In the genomic region with DNA sequence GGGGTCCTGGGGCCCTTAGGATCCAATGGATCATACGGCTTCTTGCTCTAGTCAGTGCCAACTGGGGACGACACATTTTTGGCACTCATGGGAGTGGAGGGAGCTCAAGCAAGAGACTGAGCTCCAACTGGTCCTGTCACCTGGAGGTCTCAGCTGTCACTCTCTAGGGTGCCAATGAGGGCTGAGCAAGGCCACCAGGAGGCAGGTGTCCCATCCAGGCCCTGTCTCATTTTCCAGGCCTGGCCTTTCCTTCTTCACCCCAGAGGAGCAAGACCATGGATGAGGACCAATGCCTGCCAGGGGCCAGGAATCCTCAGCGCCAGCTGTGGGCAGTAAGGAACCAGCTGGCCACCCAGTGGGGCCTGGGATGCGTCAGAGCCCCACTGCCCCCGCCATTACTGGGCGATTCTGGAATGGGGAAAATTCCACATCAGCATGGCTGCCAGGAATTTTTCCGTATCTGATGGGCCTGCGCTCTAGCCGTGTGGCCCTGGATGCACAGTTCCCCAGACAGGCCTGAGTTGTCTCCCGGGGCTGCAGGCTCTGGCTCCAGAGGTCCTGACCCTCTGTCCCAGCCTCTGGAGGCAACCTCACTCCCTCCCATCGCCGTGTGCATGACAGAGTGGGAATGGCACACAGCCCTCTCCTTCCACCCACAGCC, we compare ENCODE assay signal across 9 cellular contexts. TPM values are rescaled to one million over a fixed set of nuclear protein-coding genes. Genes with fewer than 3 reads are reported as not detected.
A peak's percentile ranks its signal among the peaks of the same experiment; 100 is the strongest.
DNase-seq lines count a peak whose midpoint lies in the region; ATAC-seq, FAIRE-seq and TF ChIP-seq lines count a peak whose summit lies in the region.
"Had no signal": no experiment of that assay in that cellular context is flagged by ENCODE, and none has a peak within 500 bp of the region (broad histone marks: within the 10 kb centered on the region; RNA-seq: fewer than 3 reads in every experiment).

No MANE protein-coding gene starts in this region.

- POLR2A ChIA-PET in GM12878 (lab: Charles Lee): no interaction called here

- no peak for ATAC-seq in GM12878
- ATAC-seq in stimulated activated effector memory CD8-positive, alpha-beta T cell treated with anti-CD3 and anti-CD28 coated beads, Interleukin-12 subunit alpha, Interleukin-12 subunit beta, amount 100 ng/mL, for 72 hours: no peak
- no peak for ATAC-seq in GM18861 (IDR thresholded peaks at IDR 0.05; ENCODE audit: unreplicated experiment)

- DNase-seq in H7 (peak; percentile 86), GM12878 (ENCODE audit: low read depth, low spot score) (no peak), iPS-NIHi7 (ENCODE audit: extremely low spot score) (peak; percentile 66), NCI-H345 (lab: John Stamatoyannopoulos, UW) (no peak), NCI-H187 treated with DMSO at 0.1 percent for 48 hours (lab: John Stamatoyannopoulos, UW) (no peak), HPDE6-E6E7 (ENCODE audit: extremely low spot score) (no peak)
- DNase-seq in stimulated activated effector memory CD8-positive, alpha-beta T cell treated with anti-CD3 and anti-CD28 coated beads, Interleukin-12 subunit alpha, Interleukin-12 subunit beta, amount 100 ng/mL, for 72 hours (ENCODE audit: low spot score in 2 of 2): no peak
- DNase-seq: MV-4-11 had no signal

- H4K20me1 ChIP-seq in GM12878 (ENCODE audit: control insufficient read depth, insufficient read depth): no peaks in the 10 kb centered on the region; the same call in 1 of the 2 replicates

- no peaks in the 10 kb centered on the region for H3K4me1 ChIP-seq in GM12878 (ENCODE audit: control insufficient read depth, insufficient read depth, low read length)

- 74% methylated on average over 12 of the region's 12 CpGs for WGBS in GM12878 (ENCODE audit: insufficient coverage, insufficient replicate concordance, low lambda C conversion rate, missing lambda C conversion rate)

- no TSS peak for BruUV-seq in GM12878 (replicated peaks; lab: Mats Ljungman, UMichigan)

- no peak overlapping the region for H3K27ac ChIP-seq in GM12878 (ENCODE audit: control insufficient read depth, insufficient read depth)

- H3K79me2 ChIP-seq in GM12878 (ENCODE audit: control insufficient read depth, insufficient read depth, low read length): no peaks in the 10 kb centered on the region

- no peak for FAIRE-seq in GM12878 (lab: Jason Lieb, UNC)

- H3K27me3 ChIP-seq in H7 (ENCODE audit: control insufficient read depth, insufficient read depth, low read length): no peaks in the 10 kb centered on the region
- H3K27me3 ChIP-seq in GM12878 (replicated peaks in 1 of 2; ENCODE audit: control insufficient read depth in 2 of 2, insufficient read depth in 2 of 2, low read length in 1 of 2): no peaks in the 10 kb centered on the region

- no peak for TF ChIP-seq CTCF in GM12878 (IDR thresholded peaks at IDR 0.05 in 2 of 3, conservative IDR thresholded peaks at IDR 0.05 in 1 of 3; ENCODE audit: control insufficient read depth in 2 of 3, extremely low read depth in 1 of 3, insufficient read depth in 1 of 3, low read depth in 3 of 3, low read length in 3 of 3)

- H3K36me3 Mint-ChIP-seq in stimulated activated effector memory CD8-positive, alpha-beta T cell treated with anti-CD3 and anti-CD28 coated beads, Interleukin-12 subunit alpha, Interleukin-12 subunit beta, amount 100 ng/mL, for 72 hours: peaks cover 49% of the 10 kb centered on the region

- in situ Hi-C loops in GM12878 (cut with MboI): no loop called here

- TF ChIP-seq POLR2A in GM12878 (IDR thresholded peaks at IDR 0.05; ENCODE audit: low read depth, low read length): no peak; the same call in none of the 2 replicates

- H3K9me3 Mint-ChIP-seq in stimulated activated effector memory CD8-positive, alpha-beta T cell treated with anti-CD3 and anti-CD28 coated beads, Interleukin-12 subunit alpha, Interleukin-12 subunit beta, amount 100 ng/mL, for 72 hours: no peaks in the 10 kb centered on the region

- H3K4me3 ChIP-seq in H7 (ENCODE audit: insufficient read depth, low read depth, low read length) (peak overlapping the region; percentile 39), GM12878 (no peak overlapping the region)

- no peaks in the 10 kb centered on the region for H3K9me3 ChIP-seq in GM12878 (replicated peaks; ENCODE audit: control insufficient read depth, insufficient read depth, low read length)

- SMC1A ChIA-PET in GM12878 (lab: Charles Lee; ENCODE audit: uncharacterized antibody, unreplicated experiment): no interaction called here

- CTCF ChIA-PET in GM12878 (lab: Yijun Ruan, JAX): no interaction called here

- no peak overlapping the region for H3K9ac ChIP-seq in GM12878 (ENCODE audit: control insufficient read depth, insufficient read depth, low read length)

- RAD21 ChIA-PET in GM12878 (lab: Charles Lee; ENCODE audit: unreplicated experiment): no interaction called here

- H3K4me3 Mint-ChIP-seq in stimulated activated effector memory CD8-positive, alpha-beta T cell treated with anti-CD3 and anti-CD28 coated beads, Interleukin-12 subunit alpha, Interleukin-12 subunit beta, amount 100 ng/mL, for 72 hours: no peak overlapping the region

- no peak for TF ChIP-seq RAD21 in GM12878 (IDR thresholded peaks at IDR 0.05; ENCODE audit: insufficient read depth, low read depth, low read length)

- no peak overlapping the region for H3K4me2 ChIP-seq in GM12878 (ENCODE audit: control insufficient read depth, insufficient read depth)

- intact Hi-C loops in GM12878 (cut with micrococcal nuclease; ENCODE audit: unreplicated experiment): no loop called here

- no peak for TF ChIP-seq EP300 in GM12878 (IDR thresholded peaks at IDR 0.05; ENCODE audit: borderline replicate concordance in 1 of 2, control insufficient read depth in 1 of 2, low read depth in 2 of 2, low read length in 2 of 2)

- H3K27ac Mint-ChIP-seq in stimulated activated effector memory CD8-positive, alpha-beta T cell treated with anti-CD3 and anti-CD28 coated beads, Interleukin-12 subunit alpha, Interleukin-12 subunit beta, amount 100 ng/mL, for 72 hours: peak overlapping the region; percentile 26

- no peak overlapping the region for H2AFZ ChIP-seq in GM12878 (ENCODE audit: control insufficient read depth, low read depth, low read length)

- H3K36me3 ChIP-seq in H7 (replicated peaks; ENCODE audit: control insufficient read depth, insufficient read depth, low read length) (peaks cover 23% of the 10 kb centered on the region), GM12878 (ENCODE audit: control insufficient read depth in 2 of 2, insufficient read depth in 2 of 2, low read length in 1 of 2) (peaks cover 8 to 21% of the 10 kb centered on the region in 2 experiments)

- H3K4me1 Mint-ChIP-seq in stimulated activated effector memory CD8-positive, alpha-beta T cell treated with anti-CD3 and anti-CD28 coated beads, Interleukin-12 subunit alpha, Interleukin-12 subunit beta, amount 100 ng/mL, for 72 hours: peaks cover 16% of the 10 kb centered on the region

RNA-seq across cellular contexts. Expression of gene GAL3ST1, which starts 0.7 kb away (rescaled TPM):
- 8.4 and 11.9 TPM in 2 replicates for total RNA-seq in H7 (2014; rRNA removed; shearing (Covaris generic))
- total RNA-seq in GM12878 (2013; cell fraction: nucleolus; rRNA removed): 1.3 and 1.9 TPM in 2 replicates
- total RNA-seq in GM12878 (2014; rRNA removed) (not detected in 2 replicates), GM12878 (2014; rRNA removed; fragmentation: Illumina TruSeq; extraction: Trizol) (not detected in 2 replicates), GM12878 (2021) (not detected in 2 replicates)
- polyA plus RNA-seq in GM12878 (2011; ENCODE audit: low read depth): not detected
- polyA plus RNA-seq in GM12878 (2011; rRNA removed) (not detected in 2 replicates), GM12878 (2014; fragmentation: Illumina TruSeq; extraction: Trizol) (not detected in 2 replicates), GM12878 (2014; fragmentation: Nextera tagmentation; extraction: Ambion mirVana) (not detected), GM12878 (2014; rRNA removed) (0.09 TPM in 1 of 2 replicates, not detected in the other), GM12878 (2016; fragmentation: Nextera tagmentation; extraction: Ambion mirVana) (not detected)
- polyA plus RNA-seq in GM12878 (2011; cell fraction: cytosol; rRNA removed): 0.06 and 0.10 TPM in 2 replicates
- 0.31 and 0.42 TPM in 2 replicates for polyA plus RNA-seq in GM12878 (2011; cell fraction: nucleus; rRNA removed)
- polyA plus RNA-seq in GM12878 (2012): 0.18 TPM in 1 of 2 replicates, not detected in the other
- polyA minus RNA-seq in GM12878 (2011; rRNA and poly(A)+ RNA removed): 0.21 TPM in 1 of 2 replicates, not detected in the other
- not detected in 2 replicates for polyA minus RNA-seq in GM12878 (2011; cell fraction: cytosol; rRNA and poly(A)+ RNA removed)
- polyA minus RNA-seq in GM12878 (2011; cell fraction: nucleus; rRNA and poly(A)+ RNA removed): not detected in 2 replicates

RNA-seq across cellular contexts. Expression of gene PES1, which starts 16.6 kb away (rescaled TPM):
- total RNA-seq in H7 (2014; rRNA removed; shearing (Covaris generic)): 86.2 and 111 TPM in 2 replicates
- 97.7 and 106 TPM in 2 replicates for total RNA-seq in GM12878 (2013; cell fraction: nucleolus; rRNA removed)
- total RNA-seq in GM12878 (2014; rRNA removed): 104 and 118 TPM in 2 replicates
- total RNA-seq in GM12878 (2014; rRNA removed; fragmentation: Illumina TruSeq; extraction: Trizol): 92.6 and 99.1 TPM in 2 replicates
- 135 and 139 TPM in 2 replicates for total RNA-seq in GM12878 (2021)
- polyA plus RNA-seq in GM12878 (2011; ENCODE audit: low read depth): 55.0 TPM
- 72.8 and 113 TPM in 2 replicates for polyA plus RNA-seq in GM12878 (2011; rRNA removed)
- 143 and 159 TPM in 2 replicates for polyA plus RNA-seq in GM12878 (2011; cell fraction: cytosol; rRNA removed)
- polyA plus RNA-seq in GM12878 (2011; cell fraction: nucleus; rRNA removed): 146 and 184 TPM in 2 replicates
- 58.0 and 59.9 TPM in 2 replicates for polyA plus RNA-seq in GM12878 (2012)
- polyA plus RNA-seq in GM12878 (2014; fragmentation: Illumina TruSeq; extraction: Trizol): 96.4 and 113 TPM in 2 replicates
- 1 to 10 TPM; 6.9 to 7.8 TPM for polyA plus RNA-seq in GM12878 (2014; fragmentation: Nextera tagmentation; extraction: Ambion mirVana)
- polyA plus RNA-seq in GM12878 (2014; rRNA removed): 82.8 and 92.0 TPM in 2 replicates
- polyA plus RNA-seq in GM12878 (2016; fragmentation: Nextera tagmentation; extraction: Ambion mirVana): 100 to 1,000 TPM; 131 to 132 TPM
- 156 and 205 TPM in 2 replicates for polyA minus RNA-seq in GM12878 (2011; rRNA and poly(A)+ RNA removed)
- 44.9 and 59.3 TPM in 2 replicates for polyA minus RNA-seq in GM12878 (2011; cell fraction: cytosol; rRNA and poly(A)+ RNA removed)
- 57.4 and 80.7 TPM in 2 replicates for polyA minus RNA-seq in GM12878 (2011; cell fraction: nucleus; rRNA and poly(A)+ RNA removed)

RNA-seq across cellular contexts. Expression of gene SEC14L6, which starts 28.6 kb away (rescaled TPM):
- 0.17 and 0.55 TPM in 2 replicates for total RNA-seq in H7 (2014; rRNA removed; shearing (Covaris generic))
- total RNA-seq in GM12878 (2013; cell fraction: nucleolus; rRNA removed): not detected in 2 replicates
- total RNA-seq in GM12878 (2014; rRNA removed) (not detected in 2 replicates), GM12878 (2014; rRNA removed; fragmentation: Illumina TruSeq; extraction: Trizol) (not detected in 2 replicates), GM12878 (2021) (not detected in 2 replicates)
- not detected for polyA plus RNA-seq in GM12878 (2011; ENCODE audit: low read depth)
- polyA plus RNA-seq in GM12878 (2011; rRNA removed) (not detected in 2 replicates), GM12878 (2014; fragmentation: Illumina TruSeq; extraction: Trizol) (not detected in 2 replicates), GM12878 (2014; fragmentation: Nextera tagmentation; extraction: Ambion mirVana) (not detected), GM12878 (2014; rRNA removed) (not detected in 2 replicates), GM12878 (2016; fragmentation: Nextera tagmentation; extraction: Ambion mirVana) (not detected)
- not detected in 2 replicates for polyA plus RNA-seq in GM12878 (2011; cell fraction: cytosol; rRNA removed)
- not detected in 2 replicates for polyA plus RNA-seq in GM12878 (2011; cell fraction: nucleus; rRNA removed)
- polyA plus RNA-seq in GM12878 (2012): not detected in 2 replicates
- polyA minus RNA-seq in GM12878 (2011; rRNA and poly(A)+ RNA removed): not detected in 2 replicates
- not detected in 2 replicates for polyA minus RNA-seq in GM12878 (2011; cell fraction: cytosol; rRNA and poly(A)+ RNA removed)
- not detected in 2 replicates for polyA minus RNA-seq in GM12878 (2011; cell fraction: nucleus; rRNA and poly(A)+ RNA removed)

RNA-seq across cellular contexts. Expression of gene TCN2, which starts 31.8 kb away (rescaled TPM):
- 35.6 and 40.3 TPM in 2 replicates for total RNA-seq in H7 (2014; rRNA removed; shearing (Covaris generic))
- 7.4 and 11.7 TPM in 2 replicates for total RNA-seq in GM12878 (2013; cell fraction: nucleolus; rRNA removed)
- total RNA-seq in GM12878 (2014; rRNA removed): 13.0 and 15.6 TPM in 2 replicates
- total RNA-seq in GM12878 (2014; rRNA removed; fragmentation: Illumina TruSeq; extraction: Trizol): 6.9 and 7.7 TPM in 2 replicates
- 10.3 and 11.0 TPM in 2 replicates for total RNA-seq in GM12878 (2021)
- 4.1 TPM for polyA plus RNA-seq in GM12878 (2011; ENCODE audit: low read depth)
- 2.3 and 5.4 TPM in 2 replicates for polyA plus RNA-seq in GM12878 (2011; rRNA removed)
- polyA plus RNA-seq in GM12878 (2011; cell fraction: cytosol; rRNA removed): 9.4 and 11.1 TPM in 2 replicates
- polyA plus RNA-seq in GM12878 (2011; cell fraction: nucleus; rRNA removed): 5.8 and 10.6 TPM in 2 replicates
- 5.9 and 6.4 TPM in 2 replicates for polyA plus RNA-seq in GM12878 (2012)
- 7.8 and 11.1 TPM in 2 replicates for polyA plus RNA-seq in GM12878 (2014; fragmentation: Illumina TruSeq; extraction: Trizol)
- polyA plus RNA-seq in GM12878 (2014; fragmentation: Nextera tagmentation; extraction: Ambion mirVana): 10 to 100 TPM; 15.9 to 21.8 TPM
- polyA plus RNA-seq in GM12878 (2014; rRNA removed): 8.0 and 9.5 TPM in 2 replicates
- 10 to 100 TPM; 10.9 to 12.4 TPM for polyA plus RNA-seq in GM12878 (2016; fragmentation: Nextera tagmentation; extraction: Ambion mirVana)
- 6.5 and 13.3 TPM in 2 replicates for polyA minus RNA-seq in GM12878 (2011; rRNA and poly(A)+ RNA removed)
- 4.7 and 6.1 TPM in 2 replicates for polyA minus RNA-seq in GM12878 (2011; cell fraction: cytosol; rRNA and poly(A)+ RNA removed)
- 2.5 and 3.9 TPM in 2 replicates for polyA minus RNA-seq in GM12878 (2011; cell fraction: nucleus; rRNA and poly(A)+ RNA removed)

Comparison
In these comparisons a context has a peak if more than half of its experiments do, and no peak if none do; other contexts are left out.
1. DNase-seq: peak in H7 (single experiment) and iPS-NIHi7 (single experiment); none in GM12878 (single experiment), stimulated activated effector memory CD8-positive, alpha-beta T cell treated with anti-CD3 and anti-CD28 coated beads, Interleukin-12 subunit alpha, Interleukin-12 subunit beta, amount 100 ng/mL, for 72 hours (0 of 2), NCI-H345 (single experiment), NCI-H187 treated with DMSO at 0.1 percent for 48 hours (single experiment) and HPDE6-E6E7 (single experiment).